8 cellular contexts compared by ENCODE assay signal in the genomic region with DNA sequence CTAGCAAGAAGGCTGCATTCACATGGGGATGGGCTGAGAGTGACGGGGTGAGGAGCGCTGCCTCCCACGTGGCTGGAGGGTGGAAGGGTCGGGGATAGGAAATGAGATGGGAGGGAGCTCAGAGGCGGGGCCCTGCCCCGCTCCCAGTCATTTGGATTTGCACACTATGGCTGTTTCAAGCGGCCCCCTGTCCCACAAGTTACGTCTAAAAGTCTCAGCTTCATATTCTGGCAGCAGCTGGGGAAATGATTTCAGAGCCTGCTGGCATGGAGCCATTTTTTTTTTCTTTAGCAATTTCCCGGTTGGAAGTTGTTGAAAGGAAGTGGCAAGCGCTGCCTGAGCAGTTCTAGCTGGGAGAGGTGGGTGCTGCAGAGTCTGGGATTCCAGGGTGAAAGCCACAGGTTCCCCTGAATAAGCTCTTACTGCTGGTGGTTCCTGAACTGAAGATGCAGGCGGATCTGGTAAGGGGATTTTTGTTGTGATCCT.
DNase-seq lines count a peak whose midpoint lies in the region; ATAC-seq and TF ChIP-seq lines count a peak whose summit lies in the region.

No MANE protein-coding gene starts in this region.

- no peak overlapping the region for H3K23ac ChIP-seq in H9 (ENCODE audit: insufficient read length, low read depth, low read length)

- H3K4me3 Mint-ChIP-seq in H9 (no peak overlapping the region), WTC11 (no peak overlapping the region)
- no peak overlapping the region for H3K4me3 Mint-ChIP-seq in stimulated activated effector memory CD8-positive, alpha-beta T cell treated with anti-CD3 and anti-CD28 coated beads, Interleukin-12 subunit alpha, Interleukin-12 subunit beta, amount 100 ng/mL, for 72 hours

- no peaks in the 10 kb centered on the region for H3K79me1 ChIP-seq in H9 (ENCODE audit: insufficient read depth, low read depth, low read length, poor library complexity, severe bottlenecking)

- no peak overlapping the region for H4K91ac ChIP-seq in H9 (ENCODE audit: insufficient read length, low read depth, low read length)

- peaks cover 4% of the 10 kb centered on the region; the same call in 1 of the 2 replicates for H3K4me1 ChIP-seq in H9 (ENCODE audit: insufficient read depth, low read length)
- peaks cover 0 to 30% of the 10 kb centered on the region in 2 donors for H3K4me1 ChIP-seq in right atrium auricular region

- H3K36me3 Mint-ChIP-seq in H9 (ENCODE audit: insufficient read depth in 1 of 3, low read depth in 3 of 3) (peaks cover 7 to 27% (median 8%) of the 10 kb centered on the region in 3 experiments; a peak in 6 of 7 replicates), WTC11 (peaks cover 11% of the 10 kb centered on the region)
- H3K36me3 Mint-ChIP-seq in stimulated activated effector memory CD8-positive, alpha-beta T cell treated with anti-CD3 and anti-CD28 coated beads, Interleukin-12 subunit alpha, Interleukin-12 subunit beta, amount 100 ng/mL, for 72 hours: peaks cover 29% of the 10 kb centered on the region

- no peaks in the 10 kb centered on the region for H3K79me2 ChIP-seq in H9 (ENCODE audit: insufficient read depth, low read length)

- no peaks in the 10 kb centered on the region for H3K23me2 ChIP-seq in H9 (ENCODE audit: insufficient read length, low read depth, low read length, poor library complexity, severe bottlenecking)

- DNase-seq in H9: no peak
- DNase-seq in WTC11 (ENCODE audit: low spot score): no peak
- DNase-seq in right atrium auricular region (ENCODE audit: low spot score): peak; percentile 85
- no peak for DNase-seq in stimulated activated effector memory CD8-positive, alpha-beta T cell treated with anti-CD3 and anti-CD28 coated beads, Interleukin-12 subunit alpha, Interleukin-12 subunit beta, amount 100 ng/mL, for 72 hours (ENCODE audit: low spot score in 2 of 2)
- DNase-seq in LoVo (ENCODE audit: low spot score): no peak
- DNase-seq in HuH-7 (ENCODE audit: low spot score): no peak
- DNase-seq in activated naive CD4-positive, alpha-beta T cell treated with anti-CD3 and anti-CD28 coated beads, Interleukin-2, amount 50 U/mL, for 16 hours: no peak
- no peak for DNase-seq in islet precursor cell

- H3K56ac ChIP-seq in H9 (ENCODE audit: insufficient read length, low read depth, low read length): no peak overlapping the region

- peak overlapping the region; percentile 11 to 22 for H3K4me3 ChIP-seq in right atrium auricular region

- no peak overlapping the region for H4K8ac ChIP-seq in H9 (replicated peaks; ENCODE audit: insufficient read length, low read depth, low read length)

- H3K4me1 Mint-ChIP-seq in H9 (peaks cover 13 to 16% of the 10 kb centered on the region in 2 experiments), WTC11 (peaks cover 15% of the 10 kb centered on the region)
- peaks cover 30% of the 10 kb centered on the region for H3K4me1 Mint-ChIP-seq in stimulated activated effector memory CD8-positive, alpha-beta T cell treated with anti-CD3 and anti-CD28 coated beads, Interleukin-12 subunit alpha, Interleukin-12 subunit beta, amount 100 ng/mL, for 72 hours

- peak overlapping the region; percentile 45 to 73 (median 54); a peak in 5 of 7 replicates for H3K27ac Mint-ChIP-seq in H9
- H3K27ac Mint-ChIP-seq in WTC11: 0 out of 2 replicates have a peak overlapping the region, but pooled peaks have one; percentile 23
- peak overlapping the region; percentile 63 for H3K27ac Mint-ChIP-seq in stimulated activated effector memory CD8-positive, alpha-beta T cell treated with anti-CD3 and anti-CD28 coated beads, Interleukin-12 subunit alpha, Interleukin-12 subunit beta, amount 100 ng/mL, for 72 hours

- H3K18ac ChIP-seq in H9 (ENCODE audit: insufficient read length, low read depth, low read length): no peak overlapping the region

- H2BK120ac ChIP-seq in H9 (ENCODE audit: low read depth, low read length, poor library complexity, severe bottlenecking): no peak overlapping the region

- no peaks in the 10 kb centered on the region for H3K27me3 Mint-ChIP-seq in H9 (ENCODE audit: low read depth)
- no peaks in the 10 kb centered on the region for H3K27me3 Mint-ChIP-seq in WTC11 (ENCODE audit: low read depth)

- no peak overlapping the region for H2BK15ac ChIP-seq in H9 (ENCODE audit: low read depth, low read length)

- no peak overlapping the region for H3K4me2 ChIP-seq in H9 (ENCODE audit: insufficient read depth, insufficient read length, low read length)

- no peak overlapping the region for H3K14ac ChIP-seq in H9 (ENCODE audit: insufficient read depth, low read length)

- H3K9me3 Mint-ChIP-seq in H9: peaks cover 0 to under 1% of the 10 kb centered on the region in 2 experiments; a peak in 1 of 5 replicates
- H3K9me3 Mint-ChIP-seq in WTC11: peaks cover 1% of the 10 kb centered on the region; the same call in 1 of the 2 replicates
- H3K9me3 Mint-ChIP-seq in stimulated activated effector memory CD8-positive, alpha-beta T cell treated with anti-CD3 and anti-CD28 coated beads, Interleukin-12 subunit alpha, Interleukin-12 subunit beta, amount 100 ng/mL, for 72 hours: no peaks in the 10 kb centered on the region

- no peaks in the 10 kb centered on the region for H3K36me3 ChIP-seq in right atrium auricular region

- CTCF ChIA-PET in WTC11 (lab: Charles Lee): interaction anchor here (0.8 to 2.5 kb wide), 8 partner anchors 9 to 105 kb away, joined by 3 to 10 read pairs (median 4); a partner anchor contains a TSS

- no peak overlapping the region for H3T11ph ChIP-seq in H9 (ENCODE audit: low read length)

- H2AK5ac ChIP-seq in H9 (ENCODE audit: insufficient read length, low read length): no peak overlapping the region

- TF ChIP-seq CTCF in H9 (conservative IDR thresholded peaks at IDR 0.05) (no peak), WTC11 (IDR thresholded peaks at IDR 0.05) (no peak), right atrium auricular region (IDR thresholded peaks at IDR 0.05) (no peak)

- H3K9ac ChIP-seq in H9 (ENCODE audit: extremely low read depth, insufficient read length, low read length): no peak overlapping the region

- no peak overlapping the region for H2BK12ac ChIP-seq in H9 (ENCODE audit: insufficient read length, low read depth, low read length)

- H4K5ac ChIP-seq in H9 (ENCODE audit: insufficient read length, low read depth, low read length): no peak overlapping the region

- H4K20me1 ChIP-seq in H9 (ENCODE audit: control insufficient read depth, insufficient read depth, insufficient read length): no peaks in the 10 kb centered on the region

- no peak overlapping the region for H2AFZ ChIP-seq in H9 (ENCODE audit: low read length)

- H3K27me3 ChIP-seq in H9 (ENCODE audit: insufficient read depth, low read length) (no peaks in the 10 kb centered on the region), right atrium auricular region (no peaks in the 10 kb centered on the region)

- no peak overlapping the region for H3K27ac ChIP-seq in H9 (ENCODE audit: insufficient read length, low read depth, low read length)
- peak overlapping the region; percentile 63 to 66 for H3K27ac ChIP-seq in right atrium auricular region

- H2BK20ac ChIP-seq in H9 (ENCODE audit: low read depth, low read length, poor library complexity, severe bottlenecking): no peak overlapping the region

- no peak; the same call in 1 of the 2 replicates for ATAC-seq in WTC11
- ATAC-seq in stimulated activated effector memory CD8-positive, alpha-beta T cell treated with anti-CD3 and anti-CD28 coated beads, Interleukin-12 subunit alpha, Interleukin-12 subunit beta, amount 100 ng/mL, for 72 hours: no peak

- no CpG with 5 or more reads among the region's 11 CpGs for WGBS in H9 (ENCODE audit: extremely low coverage, insufficient read length, low lambda C conversion rate)

- H3K4ac ChIP-seq in H9 (ENCODE audit: low read depth, low read length): no peak overlapping the region

- H3K9me3 ChIP-seq in H9 (ENCODE audit: control insufficient read depth, low read depth, low read length): no peaks in the 10 kb centered on the region
- no peaks in the 10 kb centered on the region for H3K9me3 ChIP-seq in right atrium auricular region

- no peak overlapping the region for H2BK5ac ChIP-seq in H9 (ENCODE audit: insufficient read length, low read length)

- POLR2A ChIA-PET in WTC11 (lab: Charles Lee): no interaction called here

TF ChIP-seq in WTC11, 78 proteins besides CTCF, POLR2A, EP300 and RAD21 (continues in another document):
- TF ChIP-seq, protein P1, sequence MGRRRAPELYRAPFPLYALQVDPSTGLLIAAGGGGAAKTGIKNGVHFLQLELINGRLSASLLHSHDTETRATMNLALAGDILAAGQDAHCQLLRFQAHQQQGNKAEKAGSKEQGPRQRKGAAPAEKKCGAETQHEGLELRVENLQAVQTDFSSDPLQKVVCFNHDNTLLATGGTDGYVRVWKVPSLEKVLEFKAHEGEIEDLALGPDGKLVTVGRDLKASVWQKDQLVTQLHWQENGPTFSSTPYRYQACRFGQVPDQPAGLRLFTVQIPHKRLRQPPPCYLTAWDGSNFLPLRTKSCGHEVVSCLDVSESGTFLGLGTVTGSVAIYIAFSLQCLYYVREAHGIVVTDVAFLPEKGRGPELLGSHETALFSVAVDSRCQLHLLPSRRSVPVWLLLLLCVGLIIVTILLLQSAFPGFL (CRISPR knock-in tag; IDR thresholded peaks at IDR 0.05; ENCODE audit: borderline replicate concordance): no peak
